In the genomic region with DNA sequence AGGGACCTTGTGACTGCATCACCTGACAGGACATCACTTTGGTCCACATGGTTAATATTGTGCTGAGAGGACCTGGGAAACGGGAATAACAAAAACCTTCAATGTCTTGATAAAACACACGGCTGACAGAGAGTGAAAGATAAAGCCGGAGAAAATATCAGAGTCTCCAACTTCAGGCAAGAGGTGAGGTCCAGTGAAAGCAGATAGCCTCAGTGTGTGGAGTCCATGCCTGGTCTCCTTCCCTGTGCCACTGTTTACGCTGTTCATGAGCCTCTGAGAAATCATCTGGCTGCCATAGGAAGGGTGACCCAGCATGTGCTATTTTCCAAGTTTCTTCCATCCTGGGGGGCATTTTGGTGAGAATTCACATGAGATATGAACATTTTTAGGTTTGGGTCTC, we compare ENCODE assay signal across 17 cellular contexts. TPM values are rescaled to one million over a fixed set of nuclear protein-coding genes. Genes with fewer than 3 reads are reported as not detected.
"Had no signal": no experiment of that assay in that cellular context is flagged by ENCODE, and none has a peak within 500 bp of the region (broad histone marks: within the 10 kb centered on the region; RNA-seq: fewer than 3 reads in every experiment).

No MANE protein-coding gene starts in this region.

- H3K36me3 Mint-ChIP-seq: type B pancreatic cell had no signal

- H3K4me3 ChIP-seq: cardiac muscle cell, lung, ovary, right lobe of liver had no signal

- DNase-seq: activated CD4-positive, alpha-beta T cell treated with anti-CD3 and anti-CD28 coated beads for 48 hours; activated gamma-delta T cell treated with Interleukin-2 at 50 U/mL for 16 hours; activated T-cell treated with anti-CD3 and anti-CD28 coated beads, Interleukin-2, amount 50 U/mL, for 4 hours; islet precursor cell; midbrain; ovary; right lobe of liver; stimulated activated naive CD8-positive, alpha-beta T cell treated with anti-CD3 and anti-CD28 coated beads, Interleukin-15, amount 100 ng/mL, for 72 hours had no signal

- H3K9me3 ChIP-seq: right lobe of liver had no signal

- H3K27me3 Mint-ChIP-seq: stimulated activated naive CD8-positive, alpha-beta T cell treated with anti-CD3 and anti-CD28 coated beads, Interleukin-15, amount 100 ng/mL, for 72 hours had no signal

- H3K4me1 ChIP-seq: right lobe of liver had no signal

- H3K27me3 ChIP-seq: cardiac muscle cell, ovary, right lobe of liver had no signal

- H3K27ac Mint-ChIP-seq: stimulated activated naive CD8-positive, alpha-beta T cell treated with anti-CD3 and anti-CD28 coated beads, Interleukin-15, amount 100 ng/mL, for 72 hours; type B pancreatic cell had no signal

- H3K4me3 Mint-ChIP-seq: activated T-cell treated with anti-CD3 and anti-CD28 coated beads, Interleukin-2, amount 50 U/mL, for 4 hours; stimulated activated naive CD8-positive, alpha-beta T cell treated with anti-CD3 and anti-CD28 coated beads, Interleukin-15, amount 100 ng/mL, for 72 hours; type B pancreatic cell had no signal

- ATAC-seq: activated T-cell treated with anti-CD3 and anti-CD28 coated beads, Interleukin-2, amount 50 U/mL, for 4 hours; right lobe of liver; stimulated activated naive CD8-positive, alpha-beta T cell treated with anti-CD3 and anti-CD28 coated beads, Interleukin-15, amount 100 ng/mL, for 72 hours had no signal

- H3K27ac ChIP-seq: cardiac muscle cell, ovary, right lobe of liver had no signal

- H3K36me3 ChIP-seq: cardiac muscle cell, ovary, right lobe of liver had no signal

RNA-seq across cellular contexts. Expression of gene CCR3, which starts 39.8 kb away (rescaled TPM):
- total RNA-seq: activated T-cell treated with anti-CD3 and anti-CD28 coated beads, Interleukin-2, amount 50 U/mL, for 4 hours; astrocyte; cardiac muscle cell; myocyte; ovary; pulmonary artery endothelial cell; SK-MEL-5; temporal lobe had no signal
- polyA plus RNA-seq: cardiac muscle cell, esophagus, ovary had no signal
